In genomic region chr19:1587872-1588271, GRCh38 we compare ENCODE assay signal across 21 cellular contexts. TPM values are rescaled to one million over a fixed set of nuclear protein-coding genes. Genes with fewer than 3 reads are reported as not detected.
DNase-seq lines count a peak whose midpoint lies in the region; ATAC-seq and TF ChIP-seq lines count a peak whose summit lies in the region.
"Had no signal": no experiment of that assay in that cellular context is flagged by ENCODE, and none has a peak within 500 bp of the region (broad histone marks: within the 10 kb centered on the region; RNA-seq: fewer than 3 reads in every experiment).

No MANE protein-coding gene starts in this region.

- H4K12ac ChIP-seq in trophoblast cell (ENCODE audit: low read depth, low read length): no peak overlapping the region

- H3K4me1 ChIP-seq in H9 (ENCODE audit: insufficient read depth, low read length): no peaks in the 10 kb centered on the region
- H3K4me1 ChIP-seq in trophoblast cell (ENCODE audit: control insufficient read depth in 1 of 2, insufficient read depth in 2 of 2, low read length in 2 of 2): peaks cover 17 to 21% of the 10 kb centered on the region in 2 experiments
- H3K4me1 ChIP-seq: SJCRH30 had no signal

- H3K79me1 ChIP-seq in H9 (ENCODE audit: insufficient read depth, low read depth, low read length, poor library complexity, severe bottlenecking) (peaks cover 9% of the 10 kb centered on the region), trophoblast cell (ENCODE audit: low read length) (peaks cover 20% of the 10 kb centered on the region)

- peaks cover 2% of the 10 kb centered on the region for H4K20me1 ChIP-seq in H9 (ENCODE audit: control insufficient read depth, insufficient read depth, insufficient read length)

- no peak overlapping the region for H4K91ac ChIP-seq in H9 (ENCODE audit: insufficient read length, low read depth, low read length)
- peak overlapping the region; percentile 42 for H4K91ac ChIP-seq in trophoblast cell (ENCODE audit: low read depth, low read length)

- no peak overlapping the region for H4K5ac ChIP-seq in H9 (ENCODE audit: insufficient read length, low read depth, low read length)

- peaks cover 14 to 16% of the 10 kb centered on the region in 2 experiments for H3K4me1 Mint-ChIP-seq in H9

- no peak overlapping the region for H3K56ac ChIP-seq in H9 (ENCODE audit: insufficient read length, low read depth, low read length)

- H3K9me3 Mint-ChIP-seq in H9: no peaks in the 10 kb centered on the region

- H3K27me3 Mint-ChIP-seq in H9 (ENCODE audit: low read depth): peaks cover 2% of the 10 kb centered on the region

- H3K27me3 ChIP-seq in H9 (ENCODE audit: insufficient read depth, low read length) (no peaks in the 10 kb centered on the region), trophoblast cell (ENCODE audit: insufficient read depth, low read length) (no peaks in the 10 kb centered on the region)
- H3K27me3 ChIP-seq: sigmoid colon, SJCRH30, vagina had no signal

- H3K23me2 ChIP-seq in H9 (ENCODE audit: insufficient read length, low read depth, low read length, poor library complexity, severe bottlenecking): peaks cover 8% of the 10 kb centered on the region

- H3K27ac Mint-ChIP-seq in H9: peak overlapping the region in 2 of 3 experiments; percentile 53 to 87; a peak in 2 of 7 replicates

- H3K9ac ChIP-seq in H9 (ENCODE audit: extremely low read depth, insufficient read length, low read length) (no peak overlapping the region), trophoblast cell (ENCODE audit: low read length) (no peak overlapping the region)

- DNase-seq in H9 (no peak), RWPE1 (ENCODE audit: low spot score) (no peak), foreskin melanocyte (peak; percentile 66), trophoblast cell (peak; percentile 96 to 98), NCI-H2107 (lab: John Stamatoyannopoulos, UW) (no peak)
- DNase-seq: activated CD4-positive, alpha-beta T cell treated with anti-CD3 and anti-CD28 coated beads for 48 hours; activated CD8-positive, alpha-beta memory T cell treated with anti-CD3 and anti-CD28 coated beads, Interleukin-2, amount 50 U/mL, for 4 hours; activated naive CD4-positive, alpha-beta T cell; Caco-2; EL; H7; kidney glomerular epithelial cell; NCI-H1048; NCI-H2029; sigmoid colon; SJCRH30; stimulated activated CD4-positive, alpha-beta T cell treated with anti-CD3 and anti-CD28 coated beads, Interleukin-4, amount 100 ng/mL, for 4 hours had no signal

- no peak overlapping the region for H2BK120ac ChIP-seq in H9 (ENCODE audit: low read depth, low read length, poor library complexity, severe bottlenecking)
- no peak overlapping the region for H2BK120ac ChIP-seq in trophoblast cell (ENCODE audit: insufficient read depth, low read length, poor library complexity)

- H4K8ac ChIP-seq in H9 (replicated peaks; ENCODE audit: insufficient read length, low read depth, low read length) (no peak overlapping the region), trophoblast cell (ENCODE audit: low read depth, low read length) (peak overlapping the region; percentile 39)

- TF ChIP-seq CTCF in H9 (conservative IDR thresholded peaks at IDR 0.05): no peak
- TF ChIP-seq CTCF in RWPE1 (conservative IDR thresholded peaks at IDR 0.05; ENCODE audit: low read depth): no peak

- H3K23ac ChIP-seq in H9 (ENCODE audit: insufficient read length, low read depth, low read length) (no peak overlapping the region), trophoblast cell (ENCODE audit: low read length) (no peak overlapping the region)

- no peak overlapping the region for H3K4me3 ChIP-seq in trophoblast cell (ENCODE audit: low read depth, low read length)
- H3K4me3 ChIP-seq: K562, sigmoid colon, SJCRH30, vagina had no signal

- H3K4me2 ChIP-seq in H9 (ENCODE audit: insufficient read depth, insufficient read length, low read length) (no peak overlapping the region), trophoblast cell (ENCODE audit: low read length) (no peak overlapping the region)

- no peak overlapping the region for H2BK5ac ChIP-seq in H9 (ENCODE audit: insufficient read length, low read length)
- H2BK5ac ChIP-seq in trophoblast cell (ENCODE audit: low read depth, low read length, poor library complexity): peak overlapping the region; percentile 60

- peaks cover 22 to 49% (median 37%) of the 10 kb centered on the region in 3 experiments; a peak in 6 of 7 replicates for H3K36me3 Mint-ChIP-seq in H9 (ENCODE audit: insufficient read depth in 1 of 3, low read depth in 3 of 3)

- POLR2A ChIA-PET in RWPE1 (lab: Yijun Ruan, JAX; ENCODE audit: low non-redundant PET): no interaction called here

- H3K27ac ChIP-seq in H9 (ENCODE audit: insufficient read length, low read depth, low read length): no peak overlapping the region
- peak overlapping the region; percentile 99 for H3K27ac ChIP-seq in RWPE1
- H3K27ac ChIP-seq in trophoblast cell (ENCODE audit: low read depth, low read length): peak overlapping the region; percentile 37
- H3K27ac ChIP-seq: sigmoid colon, SJCRH30, vagina had no signal

- H3K4ac ChIP-seq in H9 (ENCODE audit: low read depth, low read length): no peak overlapping the region
- H3K4ac ChIP-seq in trophoblast cell (ENCODE audit: low read depth, low read length): peak overlapping the region; percentile 65

- CTCF ChIA-PET in RWPE1 (lab: Yijun Ruan, JAX): interaction anchor here (0.6 to 1.2 kb wide), 2 partner anchors 42 to 101 kb away, joined by 5 to 7 read pairs; no protein-coding TSS in a partner anchor

- H2AK5ac ChIP-seq in H9 (ENCODE audit: insufficient read length, low read length) (no peak overlapping the region), trophoblast cell (ENCODE audit: low read length) (peak overlapping the region; percentile 29)

- H3K14ac ChIP-seq in H9 (ENCODE audit: insufficient read depth, low read length) (no peak overlapping the region), trophoblast cell (ENCODE audit: low read length) (no peak overlapping the region)

- no peak overlapping the region for H3T11ph ChIP-seq in H9 (ENCODE audit: low read length)

- no CpG with 5 or more reads among the region's 9 CpGs for WGBS in H9 (ENCODE audit: extremely low coverage, insufficient read length, low lambda C conversion rate)
- no CpG with 5 or more reads among the region's 9 CpGs for WGBS in trophoblast cell (ENCODE audit: extremely low coverage, insufficient coverage, insufficient read length)

- no peak overlapping the region for H3K18ac ChIP-seq in H9 (ENCODE audit: insufficient read length, low read depth, low read length)
- H3K18ac ChIP-seq in trophoblast cell (ENCODE audit: low read length): no peak overlapping the region

- no peak overlapping the region for H2BK12ac ChIP-seq in H9 (ENCODE audit: insufficient read length, low read depth, low read length)
- no peak overlapping the region for H2BK12ac ChIP-seq in trophoblast cell (ENCODE audit: low read length)

- no peak overlapping the region for H2BK20ac ChIP-seq in H9 (ENCODE audit: low read depth, low read length, poor library complexity, severe bottlenecking)

- no peak overlapping the region for H2BK15ac ChIP-seq in H9 (ENCODE audit: low read depth, low read length)

- H3K36me3 ChIP-seq in trophoblast cell (ENCODE audit: control insufficient read depth in 1 of 2, insufficient read depth in 2 of 2, low read length in 2 of 2): peaks cover 22 to 28% of the 10 kb centered on the region in 2 experiments

- H3K4me3 Mint-ChIP-seq in H9: no peak overlapping the region; a peak in 1 of 5 replicates

- H2AFZ ChIP-seq in H9 (ENCODE audit: low read length) (no peak overlapping the region), trophoblast cell (ENCODE audit: insufficient read depth, low read length, poor library complexity) (no peak overlapping the region)

- H3K79me2 ChIP-seq in H9 (ENCODE audit: insufficient read depth, low read length) (peaks cover 17% of the 10 kb centered on the region; the same call in 1 of the 2 replicates), trophoblast cell (ENCODE audit: control insufficient read depth, insufficient read depth, low read length, poor library complexity) (peaks cover 26% of the 10 kb centered on the region)

- no peaks in the 10 kb centered on the region for H3K9me3 ChIP-seq in H9 (ENCODE audit: control insufficient read depth, low read depth, low read length)
- H3K9me3 ChIP-seq in trophoblast cell (ENCODE audit: insufficient read depth, low read depth, low read length): no peaks in the 10 kb centered on the region
- H3K9me3 ChIP-seq: Caco-2, sigmoid colon, SJCRH30, vagina had no signal

- ATAC-seq in HG03432 (IDR thresholded peaks at IDR 0.05; ENCODE audit: unreplicated experiment) (no peak), GM21515 (IDR thresholded peaks at IDR 0.05; ENCODE audit: unreplicated experiment) (no peak)
- ATAC-seq: K562 had no signal

RNA-seq across cellular contexts. Expression of gene MBD3, which starts 4.8 kb away (rescaled TPM):
- 126 and 128 TPM in 2 replicates for total RNA-seq in H9 (2021)
- polyA plus RNA-seq in trophoblast cell (2013): 98.4 and 103 TPM in 2 replicates

RNA-seq across cellular contexts. Expression of gene UQCR11, which starts 17.4 kb away (rescaled TPM):
- total RNA-seq in H9 (2021): 166 and 174 TPM in 2 replicates
- polyA plus RNA-seq in trophoblast cell (2013): 125 and 128 TPM in 2 replicates

RNA-seq across cellular contexts. Expression of gene MEX3D, which starts 19.7 kb away (rescaled TPM):
- 70.4 and 75.9 TPM in 2 replicates for total RNA-seq in H9 (2021)
- polyA plus RNA-seq in trophoblast cell (2013): 102 and 105 TPM in 2 replicates

Comparison
In these comparisons a context has a peak if more than half of its experiments do, and no peak if none do; other contexts are left out.
1. DNase-seq: peak in foreskin melanocyte (single experiment) and trophoblast cell (2 of 2); none in H9 (single experiment), RWPE1 (single experiment) and NCI-H2107 (single experiment).